In the genomic region with DNA sequence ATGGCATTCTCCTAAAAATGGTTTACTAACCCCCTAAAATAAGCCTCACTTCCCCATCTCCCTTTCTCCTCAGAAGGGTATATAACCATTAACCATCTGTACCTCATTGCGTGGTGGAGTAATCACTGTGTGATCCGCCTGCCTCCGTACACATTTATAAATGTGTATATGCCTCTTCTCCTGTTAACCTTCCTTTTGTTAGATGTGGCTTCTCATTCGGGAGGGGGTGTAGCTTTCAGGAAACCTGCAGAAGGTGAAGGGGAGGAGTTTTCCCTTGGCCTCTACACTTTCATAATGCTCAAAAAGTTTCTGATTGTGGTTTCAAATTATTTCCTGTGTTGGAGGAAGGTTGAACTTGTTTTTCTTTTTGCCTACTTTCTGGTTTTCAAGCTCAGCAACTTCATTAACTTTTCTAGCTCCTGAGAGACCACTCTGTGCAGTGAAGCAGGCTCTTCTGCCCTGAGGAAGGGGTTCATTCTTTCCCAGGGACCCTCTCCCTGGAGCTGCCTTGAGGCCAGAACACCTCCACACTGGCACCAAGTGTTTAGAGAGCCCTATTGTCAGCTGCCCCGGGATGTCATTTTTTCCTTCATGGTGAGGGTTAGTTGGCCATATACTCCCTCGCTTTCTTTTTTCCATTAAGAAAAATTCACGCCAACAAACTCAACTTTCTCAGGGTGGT, we compare ENCODE assay signal across 11 cellular contexts. TPM values are rescaled to one million over a fixed set of nuclear protein-coding genes. Genes with fewer than 3 reads are reported as not detected.
DNase-seq lines count a peak whose midpoint lies in the region; ATAC-seq and TF ChIP-seq lines count a peak whose summit lies in the region.
"Had no signal": no experiment of that assay in that cellular context is flagged by ENCODE, and none has a peak within 500 bp of the region (broad histone marks: within the 10 kb centered on the region; RNA-seq: fewer than 3 reads in every experiment).

No MANE protein-coding gene starts in this region.

- no peak overlapping the region for H4K91ac ChIP-seq in IMR-90 (ENCODE audit: insufficient read depth, low read depth, low read length)

- DNase-seq in IMR-90 (no peak), brain microvascular endothelial cell (no peak), HK-2 (ENCODE audit: unreplicated experiment) (no peak), osteoblast (ENCODE audit: insufficient read length, low spot score, missing footprints) (no peak), prostate gland (ENCODE audit: low spot score) (no peak)
- DNase-seq in activated CD4-positive, alpha-beta T cell treated with anti-CD3 and anti-CD28 coated beads for 36 hours, result peak; percentile 71
- DNase-seq in activated naive CD4-positive, alpha-beta T cell treated with Interleukin-2 at 50 U/mL for 16 hours, result peak; percentile 49
- DNase-seq in stimulated activated CD4-positive, alpha-beta T cell treated with anti-CD3 and anti-CD28 coated beads, Interleukin-2, amount 100 ng/mL, for 24 hours, result peak; percentile 28 to 59
- DNase-seq: cerebellar nuclear complex, NCI-H2029, PC-3 had no signal

- H3K4me1 Mint-ChIP-seq in activated CD4-positive, alpha-beta T cell treated with anti-CD3 and anti-CD28 coated beads for 36 hours, result peaks cover 82% of the 10 kb centered on the region

- intact Hi-C loops in IMR-90 (cut with micrococcal nuclease), result no loop called here
- intact Hi-C loops in activated CD4-positive, alpha-beta T cell treated with anti-CD3 and anti-CD28 coated beads for 36 hours (cut with DNase I, micrococcal nuclease), result loop anchor here (1.0 to 10.0 kb wide), 12 partner anchors 10 to 1016 kb away; partner anchors contain the start of genes ATG10 (in 1 of the 2), MTX3 (in 1 of the 2), RASGRF2 (in 1 of the 2) and ZCCHC9 (in 1 of the 2)
- intact Hi-C loops in prostate gland (cut with DNase I), result no loop called here

- H4K5ac ChIP-seq in IMR-90 (ENCODE audit: low read depth, low read length), result no peak overlapping the region

- H2BK20ac ChIP-seq in IMR-90 (ENCODE audit: low read depth, low read length), result no peak overlapping the region; the same call in 1 of the 2 replicates

- no peak for ATAC-seq in IMR-90 (ENCODE audit: low read depth)
- ATAC-seq in activated CD4-positive, alpha-beta T cell treated with anti-CD3 and anti-CD28 coated beads for 36 hours, result peak; percentile 83
- ATAC-seq: PC-3 had no signal

- peaks cover 3% of the 10 kb centered on the region; the same call in 1 of the 2 replicates for H3K9me1 ChIP-seq in IMR-90 (ENCODE audit: insufficient read depth, low read length)

- H3K23ac ChIP-seq in IMR-90 (ENCODE audit: low read depth, low read length), result no peak overlapping the region

- POLR2A ChIA-PET in IMR-90 (lab: Charles Lee; ENCODE audit: unreplicated experiment), result no interaction called here
- POLR2A ChIA-PET in activated CD4-positive, alpha-beta T cell treated with anti-CD3 and anti-CD28 coated beads for 36 hours (lab: Charles Lee), result interaction anchor here (0.6 to 1.9 kb wide), 9 partner anchors 9 to 1770 kb away, joined by 3 to 14 read pairs (median 3); partner anchors contain the start of gene RASGRF2

- no peak overlapping the region for H3K9ac ChIP-seq in IMR-90 (ENCODE audit: low read depth, low read length)

- H3K27me3 ChIP-seq in IMR-90 (ENCODE audit: control insufficient read depth, insufficient read depth, low read length), result no peaks in the 10 kb centered on the region
- H3K27me3 ChIP-seq in brain microvascular endothelial cell (replicated peaks), result no peaks in the 10 kb centered on the region
- peaks cover 3% of the 10 kb centered on the region for H3K27me3 ChIP-seq in osteoblast (ENCODE audit: insufficient read depth, low read length)
- H3K27me3 ChIP-seq in prostate gland (replicated peaks; ENCODE audit: insufficient read depth), result no peaks in the 10 kb centered on the region

- H3K79me1 ChIP-seq in IMR-90 (ENCODE audit: low read depth in 1 of 2, low read length in 2 of 2), result peaks cover 28 to 64% of the 10 kb centered on the region in 2 experiments

- dilution Hi-C loops in IMR-90 (cut with HindIII; ENCODE audit: low sequenced_read_pairs, unreplicated experiment), result no loop called here

- H4K20me1 ChIP-seq in IMR-90 (ENCODE audit: insufficient read depth, low read length) (peaks cover 12% of the 10 kb centered on the region; the same call in 1 of the 2 replicates), osteoblast (ENCODE audit: insufficient read depth, low read length) (no peaks in the 10 kb centered on the region)

- in situ Hi-C loops in IMR-90 (cut with MboI; ENCODE audit: low sequenced_read_pairs), result no loop called here
- in situ Hi-C loops in brain microvascular endothelial cell (cut with HindIII; ENCODE audit: low pct_ligation_motif_present, low sequenced_read_pairs), result no loop called here

- H3K27me3 Mint-ChIP-seq in activated CD4-positive, alpha-beta T cell treated with anti-CD3 and anti-CD28 coated beads for 36 hours, result no peaks in the 10 kb centered on the region

- TF ChIP-seq RAD21 in IMR-90 (IDR thresholded peaks at IDR 0.05; ENCODE audit: low read length), result no peak

- H3K79me2 ChIP-seq in osteoblast (ENCODE audit: insufficient read depth, low read length), result no peaks in the 10 kb centered on the region

- peak overlapping the region; percentile 96 for H3K27ac Mint-ChIP-seq in activated CD4-positive, alpha-beta T cell treated with anti-CD3 and anti-CD28 coated beads for 36 hours

- WGBS in IMR-90 (ENCODE audit: extremely low coverage in 2 of 2, insufficient read length in 1 of 2), 2 experiments, result no CpG with 5 or more reads among the region's 7 CpGs
- WGBS in prostate gland, result 78% methylated on average over 7 of the region's 7 CpGs

- no peak overlapping the region for H3K56ac ChIP-seq in IMR-90 (ENCODE audit: extremely low read depth, insufficient read depth, low read length)

- H3K14ac ChIP-seq in IMR-90 (replicated peaks; ENCODE audit: low read depth, low read length), result no peak overlapping the region

- no peak overlapping the region for H2AFZ ChIP-seq in IMR-90 (replicated peaks; ENCODE audit: low read length, poor library complexity)
- no peak overlapping the region for H2AFZ ChIP-seq in osteoblast (ENCODE audit: low read length)

- H3K4me3 Mint-ChIP-seq in activated CD4-positive, alpha-beta T cell treated with anti-CD3 and anti-CD28 coated beads for 36 hours, result peak overlapping the region; percentile 77

- H4K8ac ChIP-seq in IMR-90 (ENCODE audit: low read depth in 2 of 2, low read length in 2 of 2), result no peak overlapping the region

- TF ChIP-seq CTCF in IMR-90 (conservative IDR thresholded peaks at IDR 0.05; ENCODE audit: low read depth, low read length) (no peak), brain microvascular endothelial cell (IDR thresholded peaks at IDR 0.05; ENCODE audit: low read depth, low read length, missing control alignments) (no peak), osteoblast (IDR thresholded peaks at IDR 0.05; ENCODE audit: extremely low read depth, low read depth, low read length) (no peak), prostate gland (IDR thresholded peaks at IDR 0.05) (no peak)

- H3K4ac ChIP-seq in IMR-90 (ENCODE audit: low read depth, low read length), result peak overlapping the region; percentile 11; the same call in 1 of the 2 replicates

- 0 out of 2 replicates have a peak overlapping the region, but pooled peaks have one; percentile 6 for H2BK120ac ChIP-seq in IMR-90 (ENCODE audit: low read depth, low read length)

- no peak overlapping the region for H3K4me2 ChIP-seq in IMR-90 (ENCODE audit: low read depth, low read length)
- no peak overlapping the region for H3K4me2 ChIP-seq in osteoblast (ENCODE audit: insufficient read depth, low read length)

- H2AK5ac ChIP-seq in IMR-90 (ENCODE audit: low read depth, low read length), result no peak overlapping the region

- peaks cover 10% of the 10 kb centered on the region for H3K36me3 Mint-ChIP-seq in activated CD4-positive, alpha-beta T cell treated with anti-CD3 and anti-CD28 coated beads for 36 hours (ENCODE audit: low read depth)

- H3K4me3 ChIP-seq in IMR-90 (ENCODE audit: insufficient read depth, low read depth, low read length), result no peak overlapping the region
- no peak overlapping the region for H3K4me3 ChIP-seq in brain microvascular endothelial cell (ENCODE audit: low read depth, low read length)
- no peak overlapping the region for H3K4me3 ChIP-seq in osteoblast (ENCODE audit: insufficient read depth, low read length)
- H3K4me3 ChIP-seq in prostate gland, result no peak overlapping the region

- CTCF ChIA-PET in IMR-90 (lab: Yijun Ruan, JAX), result no interaction called here
- CTCF ChIA-PET in activated CD4-positive, alpha-beta T cell treated with anti-CD3 and anti-CD28 coated beads for 36 hours (lab: Charles Lee), result interaction anchor here (0.8 to 2.7 kb wide), 3 partner anchors 10 to 1448 kb away, joined by 3 to 12 read pairs (median 7); no protein-coding TSS in a partner anchor

- H2AK9ac ChIP-seq in IMR-90 (replicated peaks; ENCODE audit: low read depth, low read length, poor library complexity), result no peak overlapping the region

- H3K9me3 ChIP-seq in IMR-90 (ENCODE audit: control insufficient read depth, insufficient read depth, low read length) (no peaks in the 10 kb centered on the region), osteoblast (ENCODE audit: low read depth, low read length) (no peaks in the 10 kb centered on the region), prostate gland (no peaks in the 10 kb centered on the region)

- H3K18ac ChIP-seq in IMR-90 (ENCODE audit: low read depth, low read length), result no peak overlapping the region; the same call in 1 of the 2 replicates

- H2BK5ac ChIP-seq in IMR-90 (ENCODE audit: low read depth, low read length, poor library complexity, severe bottlenecking), result no peak overlapping the region

- H2BK15ac ChIP-seq in IMR-90 (ENCODE audit: low read depth, low read length), result no peak overlapping the region

- no peak for TF ChIP-seq POLR2A in IMR-90 (IDR thresholded peaks at IDR 0.05; ENCODE audit: low read depth, low read length)
- TF ChIP-seq POLR2A in prostate gland (IDR thresholded peaks at IDR 0.05), result no peak

- no TSS peak for BruUV-seq in IMR-90 (replicated peaks; lab: Mats Ljungman, UMichigan)

- H3K9me3 Mint-ChIP-seq in activated CD4-positive, alpha-beta T cell treated with anti-CD3 and anti-CD28 coated beads for 36 hours (ENCODE audit: low read depth), result no peaks in the 10 kb centered on the region

- no peak overlapping the region for H3K27ac ChIP-seq in IMR-90 (ENCODE audit: insufficient read depth, low read length)
- no peak overlapping the region for H3K27ac ChIP-seq in brain microvascular endothelial cell
- H3K27ac ChIP-seq in osteoblast (ENCODE audit: low read depth, low read length), result no peak overlapping the region
- no peak overlapping the region for H3K27ac ChIP-seq in prostate gland

- H3K4me1 ChIP-seq in IMR-90 (ENCODE audit: control insufficient read depth, insufficient read depth, low read length) (peaks cover 12% of the 10 kb centered on the region), osteoblast (ENCODE audit: insufficient read depth, low read length) (no peaks in the 10 kb centered on the region), prostate gland (replicated peaks) (no peaks in the 10 kb centered on the region)

- no peaks in the 10 kb centered on the region for H3K36me3 ChIP-seq in IMR-90 (ENCODE audit: control insufficient read depth, insufficient read depth, low read length)
- H3K36me3 ChIP-seq in brain microvascular endothelial cell (replicated peaks), result no peaks in the 10 kb centered on the region
- no peaks in the 10 kb centered on the region for H3K36me3 ChIP-seq in osteoblast (ENCODE audit: insufficient read depth, low read length)
- H3K36me3 ChIP-seq in prostate gland, result no peaks in the 10 kb centered on the region

RNA-seq across cellular contexts. Expression of gene RASGRF2, which starts 46.9 kb away (rescaled TPM):
- 5.0 and 5.3 TPM in 2 replicates for total RNA-seq in IMR-90 (2012; rRNA removed)
- polyA plus RNA-seq in IMR-90 (2012; rRNA removed), result 2.9 and 3.0 TPM in 2 replicates
- polyA plus RNA-seq in IMR-90 (2012; cell fraction: cytosol; rRNA removed), result 1.1 and 1.3 TPM in 2 replicates
- polyA plus RNA-seq in IMR-90 (2012; cell fraction: nucleus; rRNA removed; ENCODE audit: low replicate concordance), result 2.3 and 7.5 TPM in 2 replicates
- total RNA-seq in activated CD4-positive, alpha-beta T cell treated with anti-CD3 and anti-CD28 coated beads for 36 hours, result 10 to 100 TPM in 1 of 2 experiments, 1 to 10 TPM in 1; 8.2 to 14.2 TPM
- total RNA-seq in osteoblast, result under 0.01 and 0.29 TPM in 2 replicates
- 1 to 10 TPM; 3.0 to 7.6 TPM for total RNA-seq in prostate gland

Comparison
In these comparisons a context has a peak if more than half of its experiments do, and no peak if none do; other contexts are left out.
1. DNase-seq: peak in activated CD4-positive, alpha-beta T cell treated with anti-CD3 and anti-CD28 coated beads for 36 hours (single experiment), activated naive CD4-positive, alpha-beta T cell treated with Interleukin-2 at 50 U/mL for 16 hours (single experiment) and stimulated activated CD4-positive, alpha-beta T cell treated with anti-CD3 and anti-CD28 coated beads, Interleukin-2, amount 100 ng/mL, for 24 hours (2 of 2); none in IMR-90 (single experiment), brain microvascular endothelial cell (single experiment), HK-2 (single experiment), osteoblast (single experiment) and prostate gland (single experiment).
2. intact Hi-C loops: an anchor here in activated CD4-positive, alpha-beta T cell treated with anti-CD3 and anti-CD28 coated beads for 36 hours (1.0 to 10.0 kb wide); none called in IMR-90 and prostate gland.